In genomic region chr3:112633757-112634156, GRCh38 we compare ENCODE assay signal across 10 cellular contexts. TPM values are rescaled to one million over a fixed set of nuclear protein-coding genes. Genes with fewer than 3 reads are reported as not detected.
DNase-seq lines count a peak whose midpoint lies in the region; ATAC-seq and TF ChIP-seq lines count a peak whose summit lies in the region.
"Had no signal": no experiment of that assay in that cellular context is flagged by ENCODE, and none has a peak within 500 bp of the region (broad histone marks: within the 10 kb centered on the region; RNA-seq: fewer than 3 reads in every experiment).

No MANE protein-coding gene starts in this region.

- intact Hi-C loops in lower lobe of right lung (cut with DNase I) = no loop called here

- H3K4me3 ChIP-seq in GM23338 (peak overlapping the region; percentile 4; the same call in 1 of the 2 replicates), neural progenitor cell (peak overlapping the region; percentile 2), lower lobe of right lung (no peak overlapping the region)

- H3K4me1 ChIP-seq in GM23338 (ENCODE audit: insufficient read depth) (peaks cover 66% of the 10 kb centered on the region), neural progenitor cell (peaks cover 53% of the 10 kb centered on the region), lower lobe of right lung (no peaks in the 10 kb centered on the region)

- no peak overlapping the region for H3K9ac ChIP-seq in neural progenitor cell

- no peaks in the 10 kb centered on the region; the same call in 1 of the 2 replicates for H3K9me2 ChIP-seq in GM23338 (ENCODE audit: insufficient read depth)

- TF ChIP-seq CTCF in GM23338 (conservative IDR thresholded peaks at IDR 0.05; ENCODE audit: low read depth in 2 of 2) (no peak), chondrocyte (IDR thresholded peaks at IDR 0.05) (no peak), neural progenitor cell (IDR thresholded peaks at IDR 0.05) (no peak), lower lobe of right lung (IDR thresholded peaks at IDR 0.05) (no peak)

- H3K27me3 ChIP-seq in GM23338 (ENCODE audit: insufficient read depth) (no peaks in the 10 kb centered on the region), neural progenitor cell (no peaks in the 10 kb centered on the region), lower lobe of right lung (ENCODE audit: low read depth) (no peaks in the 10 kb centered on the region)

- H3K4me1 Mint-ChIP-seq in GM23338 (peaks cover 61% of the 10 kb centered on the region), chondrocyte (ENCODE audit: low read depth) (peaks cover 88% of the 10 kb centered on the region), neural progenitor cell (peaks cover 68% of the 10 kb centered on the region)

- H3K4me2 ChIP-seq in GM23338 (peak overlapping the region; percentile 53), neural progenitor cell (peak overlapping the region; percentile 60)

- H3K27ac ChIP-seq in GM23338 (ENCODE audit: low read depth) (peak overlapping the region; percentile 64), neural progenitor cell (peak overlapping the region; percentile 67), lower lobe of right lung (no peak overlapping the region)

- DNase-seq in GM23338 (ENCODE audit: low spot score) (no peak), M059J (ENCODE audit: low read depth) (peak; percentile 81), chondrocyte (ENCODE audit: low spot score) (no peak), neural progenitor cell (ENCODE audit: low spot score) (no peak), lower lobe of right lung (no peak), HuH-7 (ENCODE audit: low spot score) (no peak)
- no peak for DNase-seq in central memory CD4-positive, alpha-beta T cell
- DNase-seq in activated CD4-positive, CD25-positive, alpha-beta regulatory T cell (lab: John Stamatoyannopoulos, UW) = no peak
- DNase-seq: activated naive CD4-positive, alpha-beta T cell had no signal

- H3K9me3 Mint-ChIP-seq in GM23338 (no peaks in the 10 kb centered on the region), chondrocyte (ENCODE audit: low read depth) (no peaks in the 10 kb centered on the region), neural progenitor cell (peaks cover 19% of the 10 kb centered on the region)
- H3K9me3 Mint-ChIP-seq: memory B cell had no signal

- ATAC-seq in GM23338 = peak; percentile 16; the same call in 2 of the 3 replicates
- ATAC-seq in lower lobe of right lung = no peak

- H3F3A ChIP-seq in GM23338 (replicated peaks; ENCODE audit: low read depth) (no peaks in the 10 kb centered on the region), neural progenitor cell (ENCODE audit: low read depth) (peaks cover 41% of the 10 kb centered on the region)

- H3K36me3 ChIP-seq in GM23338 (ENCODE audit: insufficient read depth) = no peaks in the 10 kb centered on the region
- H3K36me3 ChIP-seq in neural progenitor cell = no peaks in the 10 kb centered on the region
- H3K36me3 ChIP-seq in lower lobe of right lung = no peaks in the 10 kb centered on the region

- H4K20me1 ChIP-seq in GM23338 (replicated peaks; ENCODE audit: insufficient read depth) (no peaks in the 10 kb centered on the region), neural progenitor cell (ENCODE audit: low read depth) (no peaks in the 10 kb centered on the region)

- peak overlapping the region; percentile 12; the same call in 1 of the 3 replicates for H3K4me3 Mint-ChIP-seq in GM23338
- no peak overlapping the region for H3K4me3 Mint-ChIP-seq in chondrocyte (ENCODE audit: unreplicated experiment)
- no peak overlapping the region for H3K4me3 Mint-ChIP-seq in neural progenitor cell
- H3K4me3 Mint-ChIP-seq: memory B cell had no signal

- no peaks in the 10 kb centered on the region for H3K9me3 ChIP-seq in neural progenitor cell (ENCODE audit: low read depth)
- H3K9me3 ChIP-seq in lower lobe of right lung = no peaks in the 10 kb centered on the region

- H3K36me3 Mint-ChIP-seq in GM23338 (ENCODE audit: low read depth) = 0 out of 3 replicates have a peak, but pooled peaks cover under 1% of the 10 kb centered on the region
- peaks cover 21% of the 10 kb centered on the region for H3K36me3 Mint-ChIP-seq in chondrocyte (ENCODE audit: low read depth)
- peaks cover 27% of the 10 kb centered on the region for H3K36me3 Mint-ChIP-seq in neural progenitor cell
- H3K36me3 Mint-ChIP-seq: memory B cell had no signal

- H3K27me3 Mint-ChIP-seq in GM23338 (ENCODE audit: insufficient read depth, low read depth, poor library complexity) (no peaks in the 10 kb centered on the region), chondrocyte (ENCODE audit: low read depth) (no peaks in the 10 kb centered on the region), neural progenitor cell (ENCODE audit: insufficient read depth, low read depth) (no peaks in the 10 kb centered on the region)
- H3K27me3 Mint-ChIP-seq: memory B cell had no signal

- H3K27ac Mint-ChIP-seq in GM23338 (peak overlapping the region; percentile 11; the same call in 1 of the 2 replicates), chondrocyte (ENCODE audit: unreplicated experiment) (peak overlapping the region; percentile 71), neural progenitor cell (no peak overlapping the region)
- H3K27ac Mint-ChIP-seq: memory B cell had no signal

- H2AFZ ChIP-seq in GM23338 (no peak overlapping the region), neural progenitor cell (replicated peaks) (no peak overlapping the region)

- H3K79me2 ChIP-seq in GM23338 (replicated peaks; ENCODE audit: insufficient read depth) = no peaks in the 10 kb centered on the region
- H3K79me2 ChIP-seq in neural progenitor cell (ENCODE audit: low read depth) = no peaks in the 10 kb centered on the region

TF ChIP-seq in GM23338, 12 proteins besides CTCF, POLR2A, EP300 and RAD21 (continues in another document):
- no peak for TF ChIP-seq ZNF331 (CRISPR knock-in tag; IDR thresholded peaks at IDR 0.05; ENCODE audit: low read depth)
- no peak for TF ChIP-seq EZH2phosphoT487 (IDR thresholded peaks at IDR 0.05; ENCODE audit: unreplicated experiment)
- TF ChIP-seq STAT1 (IDR thresholded peaks at IDR 0.05; ENCODE audit: unreplicated experiment) = no peak
- no peak for TF ChIP-seq ZNF462 (CRISPR knock-in tag; IDR thresholded peaks at IDR 0.05)
- no peak for TF ChIP-seq JUNB (IDR thresholded peaks at IDR 0.05; ENCODE audit: unreplicated experiment)

RNA-seq across cellular contexts. Expression of gene CCDC80, which starts 7.2 kb away (rescaled TPM):
- 5.4 and 8.1 TPM in 2 replicates for total RNA-seq in GM23338 (2014; rRNA removed; shearing (Covaris generic))
- 6.0 and 6.7 TPM in 2 replicates for polyA plus RNA-seq in GM23338 (2016; fragmentation: Nextera tagmentation; extraction: Ambion mirVana)
- 136 and 288 TPM in 2 replicates for total RNA-seq in M059J (2014; rRNA removed; shearing (Covaris generic))
- 1,151 to 1,607 TPM (median 1,574 TPM) in 3 replicates for total RNA-seq in chondrocyte
- 14.7 and 21.5 TPM in 2 replicates for total RNA-seq in neural progenitor cell (ENCODE audit: low replicate concordance)
- total RNA-seq in lower lobe of right lung = 148 TPM
